Comparison of ENCODE assay signal across 8 cellular contexts in genomic region chr3:88113311-88114162, GRCh38. TPM values are rescaled to one million over a fixed set of nuclear protein-coding genes. Genes with fewer than 3 reads are reported as not detected.
A peak's percentile ranks its signal among the peaks of the same experiment; 100 is the strongest.
DNase-seq lines count a peak whose midpoint lies in the region; ATAC-seq and TF ChIP-seq lines count a peak whose summit lies in the region.

No MANE protein-coding gene starts in this region.

- H3K36me3 Mint-ChIP-seq in activated CD4-positive, alpha-beta T cell treated with anti-CD3 and anti-CD28 coated beads, Interleukin-2, amount 10 ng/mL, durations not matched to agents 24 days and 14 days (ENCODE audit: low read depth) = peaks cover 36% of the 10 kb centered on the region
- H3K36me3 Mint-ChIP-seq in endothelial cell (ENCODE audit: low read depth, unreplicated experiment) = peaks cover 14% of the 10 kb centered on the region
- H3K36me3 Mint-ChIP-seq in stimulated activated memory B cell treated with anti-CD40 and anti-IgM and Interleukin-4, amounts not matched to agents 10 μg/mL and 1 μg/mL and 100 μg/mL, for 72 hours = peaks cover 38% of the 10 kb centered on the region

- H3K4me3 Mint-ChIP-seq in activated CD4-positive, alpha-beta T cell treated with anti-CD3 and anti-CD28 coated beads, Interleukin-2, amount 10 ng/mL, durations not matched to agents 24 days and 14 days = no peak overlapping the region
- no peak overlapping the region for H3K4me3 Mint-ChIP-seq in endothelial cell (ENCODE audit: unreplicated experiment)
- no peak overlapping the region for H3K4me3 Mint-ChIP-seq in stimulated activated memory B cell treated with anti-CD40 and anti-IgM and Interleukin-4, amounts not matched to agents 10 μg/mL and 1 μg/mL and 100 μg/mL, for 72 hours

- intact Hi-C loops in activated CD4-positive, alpha-beta T cell treated with anti-CD3 and anti-CD28 coated beads, Interleukin-2, amount 10 ng/mL, durations not matched to agents 24 days and 14 days (cut with micrococcal nuclease) = loop anchor here (1.0 to 10.0 kb wide), 4 partner anchors 54 to 759 kb away; partner anchors contain the start of genes CGGBP1 and ZNF654
- intact Hi-C loops in mucosa of descending colon (cut with DNase I, micrococcal nuclease) = loop anchor here in 1 of 2 donors (10.0 kb wide), 1 partner anchor 349 kb away; no protein-coding TSS in a partner anchor

- TF ChIP-seq CTCF in endothelial cell (IDR thresholded peaks at IDR 0.05; ENCODE audit: unreplicated experiment) (peak; percentile 70), mucosa of descending colon (IDR thresholded peaks at IDR 0.05) (peak; percentile 28)

- H3K9me3 Mint-ChIP-seq in activated CD4-positive, alpha-beta T cell treated with anti-CD3 and anti-CD28 coated beads, Interleukin-2, amount 10 ng/mL, durations not matched to agents 24 days and 14 days = no peaks in the 10 kb centered on the region
- no peaks in the 10 kb centered on the region for H3K9me3 Mint-ChIP-seq in endothelial cell (ENCODE audit: unreplicated experiment)
- no peaks in the 10 kb centered on the region for H3K9me3 Mint-ChIP-seq in stimulated activated memory B cell treated with anti-CD40 and anti-IgM and Interleukin-4, amounts not matched to agents 10 μg/mL and 1 μg/mL and 100 μg/mL, for 72 hours

- H3K9me3 ChIP-seq in mucosa of descending colon = no peaks in the 10 kb centered on the region

- DNase-seq in Caki2 (ENCODE audit: low read depth) = peak; percentile 30
- DNase-seq in NCI-H510A treated with DMSO at 0.1 percent for 48 hours (lab: John Stamatoyannopoulos, UW) = peak; percentile 42
- peak; percentile 88 for DNase-seq in activated CD4-positive, alpha-beta T cell treated with anti-CD3 and anti-CD28 coated beads, Interleukin-2, amount 10 ng/mL, durations not matched to agents 24 days and 14 days
- peak; percentile 68 for DNase-seq in endothelial cell (ENCODE audit: low spot score)
- DNase-seq in mucosa of descending colon = peak in 1 of 3 donors; percentile 89

- H3K27me3 Mint-ChIP-seq in activated CD4-positive, alpha-beta T cell treated with anti-CD3 and anti-CD28 coated beads, Interleukin-2, amount 10 ng/mL, durations not matched to agents 24 days and 14 days = no peaks in the 10 kb centered on the region
- no peaks in the 10 kb centered on the region for H3K27me3 Mint-ChIP-seq in endothelial cell (ENCODE audit: unreplicated experiment)
- no peaks in the 10 kb centered on the region for H3K27me3 Mint-ChIP-seq in stimulated activated memory B cell treated with anti-CD40 and anti-IgM and Interleukin-4, amounts not matched to agents 10 μg/mL and 1 μg/mL and 100 μg/mL, for 72 hours

- H3K36me3 ChIP-seq in mucosa of descending colon (ENCODE audit: low read depth) = no peaks in the 10 kb centered on the region

- H3K4me3 ChIP-seq in mucosa of descending colon = no peak overlapping the region

- no peak overlapping the region for H3K27ac Mint-ChIP-seq in activated CD4-positive, alpha-beta T cell treated with anti-CD3 and anti-CD28 coated beads, Interleukin-2, amount 10 ng/mL, durations not matched to agents 24 days and 14 days
- H3K27ac Mint-ChIP-seq in endothelial cell (ENCODE audit: unreplicated experiment) = no peak overlapping the region
- no peak overlapping the region for H3K27ac Mint-ChIP-seq in stimulated activated memory B cell treated with anti-CD40 and anti-IgM and Interleukin-4, amounts not matched to agents 10 μg/mL and 1 μg/mL and 100 μg/mL, for 72 hours

- H3K4me1 Mint-ChIP-seq in activated CD4-positive, alpha-beta T cell treated with anti-CD3 and anti-CD28 coated beads, Interleukin-2, amount 10 ng/mL, durations not matched to agents 24 days and 14 days = peaks cover 19% of the 10 kb centered on the region
- no peaks in the 10 kb centered on the region for H3K4me1 Mint-ChIP-seq in endothelial cell (ENCODE audit: unreplicated experiment)
- H3K4me1 Mint-ChIP-seq in stimulated activated memory B cell treated with anti-CD40 and anti-IgM and Interleukin-4, amounts not matched to agents 10 μg/mL and 1 μg/mL and 100 μg/mL, for 72 hours = no peaks in the 10 kb centered on the region

- H3K4me1 ChIP-seq in mucosa of descending colon (ENCODE audit: low read depth) = no peaks in the 10 kb centered on the region

- ATAC-seq in GM19328 (IDR thresholded peaks at IDR 0.05; ENCODE audit: unreplicated experiment) (peak; percentile 89), HG03342 (IDR thresholded peaks at IDR 0.05; ENCODE audit: unreplicated experiment) (peak; percentile 94), mucosa of descending colon (peak; percentile 88)
- peak; percentile 64 for ATAC-seq in stimulated activated memory B cell treated with anti-CD40 and anti-IgM and Interleukin-4, amounts not matched to agents 10 μg/mL and 1 μg/mL and 100 μg/mL, for 72 hours

- in situ Hi-C loops in Caki2 (cut with HindIII; ENCODE audit: low pct_unique_long_range_greater_than_20kb, low sequenced_read_pairs) = no loop called here

RNA-seq across cellular contexts. Expression of gene C3orf38, which starts 36.2 kb away (rescaled TPM):
- 10.7 and 12.5 TPM in 2 replicates for total RNA-seq in Caki2 (2014; rRNA removed; shearing (Covaris generic); ENCODE audit: low replicate concordance)
- total RNA-seq in activated CD4-positive, alpha-beta T cell treated with anti-CD3 and anti-CD28 coated beads, Interleukin-2, amount 10 ng/mL, durations not matched to agents 24 days and 14 days = 19.9 and 24.1 TPM in 2 replicates
- total RNA-seq in endothelial cell (ENCODE audit: unreplicated experiment) (21.8 TPM), mucosa of descending colon (10 to 100 TPM; 18.3 to 25.4 (median 22.8) TPM)

RNA-seq across cellular contexts. Expression of gene ZNF654, which starts 54.5 kb away (rescaled TPM):
- 2.7 and 7.6 TPM in 2 replicates for total RNA-seq in Caki2 (2014; rRNA removed; shearing (Covaris generic); ENCODE audit: low replicate concordance)
- 18.1 and 18.7 TPM in 2 replicates for total RNA-seq in activated CD4-positive, alpha-beta T cell treated with anti-CD3 and anti-CD28 coated beads, Interleukin-2, amount 10 ng/mL, durations not matched to agents 24 days and 14 days
- total RNA-seq in endothelial cell (ENCODE audit: unreplicated experiment) (19.5 TPM), mucosa of descending colon (10 to 100 TPM; 13.1 to 20.8 (median 17.4) TPM)

RNA-seq across cellular contexts. Expression of gene CGGBP1, which starts 54.7 kb away (rescaled TPM):
- total RNA-seq in Caki2 (2014; rRNA removed; shearing (Covaris generic); ENCODE audit: low replicate concordance) = 1.8 and 16.3 TPM in 2 replicates
- total RNA-seq in activated CD4-positive, alpha-beta T cell treated with anti-CD3 and anti-CD28 coated beads, Interleukin-2, amount 10 ng/mL, durations not matched to agents 24 days and 14 days = 85.9 and 87.2 TPM in 2 replicates
- 73.8 TPM for total RNA-seq in endothelial cell (ENCODE audit: unreplicated experiment)
- total RNA-seq in mucosa of descending colon = 10 to 100 TPM; 47.8 to 78.1 (median 60.3) TPM
